Comparison of ENCODE assay signal across 14 cellular contexts in the genomic region with DNA sequence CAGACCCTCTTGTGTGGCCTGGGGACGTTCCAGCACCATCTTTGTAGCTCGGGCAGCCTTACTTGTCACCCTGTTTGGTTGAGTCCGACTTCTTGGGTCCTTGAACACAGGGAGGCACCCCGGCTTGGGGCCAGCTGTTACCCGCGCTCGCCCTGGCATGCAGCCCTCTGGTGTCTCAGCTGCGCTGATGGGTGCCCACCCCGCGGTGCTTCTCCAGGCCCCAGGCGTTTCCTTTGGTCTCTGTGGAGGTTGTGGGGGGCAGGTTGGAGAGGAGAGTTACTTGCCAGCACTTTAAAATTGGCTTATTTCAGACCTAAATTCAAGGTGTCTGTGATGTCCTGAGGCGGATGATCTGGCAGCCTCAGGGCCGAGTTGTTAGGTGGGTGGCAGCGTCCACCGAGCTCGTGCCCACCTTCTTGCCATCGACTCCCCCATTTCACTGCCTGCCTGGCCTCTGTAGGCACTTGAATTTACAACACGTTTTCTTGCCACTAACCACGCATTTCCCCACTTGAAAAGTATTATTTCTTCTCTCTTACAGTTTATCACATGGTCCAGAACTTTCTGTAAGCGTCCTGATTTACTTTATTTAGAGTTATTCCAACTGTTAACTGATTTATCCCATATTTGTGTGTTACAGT. TPM values are rescaled to one million over a fixed set of nuclear protein-coding genes. Genes with fewer than 3 reads are reported as not detected.
A peak's percentile ranks its signal among the peaks of the same experiment; 100 is the strongest.
DNase-seq lines count a peak whose midpoint lies in the region; ATAC-seq and TF ChIP-seq lines count a peak whose summit lies in the region.
"Had no signal": no experiment of that assay in that cellular context is flagged by ENCODE, and none has a peak within 500 bp of the region (broad histone marks: within the 10 kb centered on the region; RNA-seq: fewer than 3 reads in every experiment).

No MANE protein-coding gene starts in this region.

- peak; percentile 28 for DNase-seq in activated naive CD4-positive, alpha-beta T cell treated with anti-CD3 and anti-CD28 coated beads for 36 hours
- no peak for DNase-seq in activated naive CD4-positive, alpha-beta T cell treated with Interleukin-2 at 50 U/mL for 16 hours
- peak; percentile 56 for DNase-seq in activated CD8-positive, alpha-beta T cell treated with anti-CD3 and anti-CD28 coated beads for 36 hours
- peak; percentile 84 for DNase-seq in esophagus muscularis mucosa (ENCODE audit: extremely low spot score)
- DNase-seq in stimulated activated naive B cell treated with anti-CD40 and anti-IgM and Interleukin-4, amounts not matched to agents 10 μg/mL and 1 μg/mL and 100 μg/mL, for 72 hours, result no peak
- no peak for DNase-seq in NCI-H1436 (lab: John Stamatoyannopoulos, UW)
- DNase-seq: EL; NCI-H187; stimulated activated CD4-positive, alpha-beta T cell treated with anti-CD3 and anti-CD28 coated beads, Interleukin-4, amount 100 ng/mL, for 1 hour had no signal

- TF ChIP-seq CTCF in activated CD8-positive, alpha-beta T cell treated with anti-CD3 and anti-CD28 coated beads for 36 hours (IDR thresholded peaks at IDR 0.05), result no peak
- no peak for TF ChIP-seq CTCF in esophagus muscularis mucosa (IDR thresholded peaks at IDR 0.05)

- 73% methylated on average over 19 of the region's 20 CpGs for WGBS in esophagus muscularis mucosa

- peak overlapping the region; percentile 73 for H3K27ac Mint-ChIP-seq in activated naive CD4-positive, alpha-beta T cell treated with anti-CD3 and anti-CD28 coated beads for 36 hours
- H3K27ac Mint-ChIP-seq in activated CD8-positive, alpha-beta T cell treated with anti-CD3 and anti-CD28 coated beads for 36 hours, result peak overlapping the region; percentile 93
- H3K27ac Mint-ChIP-seq in stimulated activated naive B cell treated with anti-CD40 and anti-IgM and Interleukin-4, amounts not matched to agents 10 μg/mL and 1 μg/mL and 100 μg/mL, for 72 hours, result peak overlapping the region; percentile 76
- H3K27ac Mint-ChIP-seq in stimulated activated memory B cell treated with anti-CD40 and anti-IgM and Interleukin-4, amounts not matched to agents 10 μg/mL and 1 μg/mL and 100 μg/mL, for 72 hours, result no peak overlapping the region

- peaks cover 83% of the 10 kb centered on the region for H3K4me1 Mint-ChIP-seq in activated naive CD4-positive, alpha-beta T cell treated with anti-CD3 and anti-CD28 coated beads for 36 hours (ENCODE audit: low read depth)
- peaks cover 85% of the 10 kb centered on the region for H3K4me1 Mint-ChIP-seq in activated CD8-positive, alpha-beta T cell treated with anti-CD3 and anti-CD28 coated beads for 36 hours (ENCODE audit: low read depth)
- H3K4me1 Mint-ChIP-seq in stimulated activated naive B cell treated with anti-CD40 and anti-IgM and Interleukin-4, amounts not matched to agents 10 μg/mL and 1 μg/mL and 100 μg/mL, for 72 hours, result peaks cover 49 to 67% of the 10 kb centered on the region in 2 donors
- peaks cover 63% of the 10 kb centered on the region for H3K4me1 Mint-ChIP-seq in stimulated activated memory B cell treated with anti-CD40 and anti-IgM and Interleukin-4, amounts not matched to agents 10 μg/mL and 1 μg/mL and 100 μg/mL, for 72 hours

- no peak for ATAC-seq in activated CD8-positive, alpha-beta T cell treated with anti-CD3 and anti-CD28 coated beads for 36 hours
- ATAC-seq in stimulated activated naive B cell treated with anti-CD40 and anti-IgM and Interleukin-4, amounts not matched to agents 10 μg/mL and 1 μg/mL and 100 μg/mL, for 72 hours (replicated peaks), result no peak
- no peak for ATAC-seq in GM19023 (IDR thresholded peaks at IDR 0.05; ENCODE audit: unreplicated experiment)
- no peak for ATAC-seq in stimulated activated memory B cell treated with anti-CD40 and anti-IgM and Interleukin-4, amounts not matched to agents 10 μg/mL and 1 μg/mL and 100 μg/mL, for 72 hours

- no peaks in the 10 kb centered on the region for H3K9me3 Mint-ChIP-seq in activated naive CD4-positive, alpha-beta T cell treated with anti-CD3 and anti-CD28 coated beads for 36 hours
- H3K9me3 Mint-ChIP-seq in activated CD8-positive, alpha-beta T cell treated with anti-CD3 and anti-CD28 coated beads for 36 hours, result peaks cover 2% of the 10 kb centered on the region
- no peaks in the 10 kb centered on the region for H3K9me3 Mint-ChIP-seq in stimulated activated naive B cell treated with anti-CD40 and anti-IgM and Interleukin-4, amounts not matched to agents 10 μg/mL and 1 μg/mL and 100 μg/mL, for 72 hours
- peaks cover 4% of the 10 kb centered on the region for H3K9me3 Mint-ChIP-seq in stimulated activated memory B cell treated with anti-CD40 and anti-IgM and Interleukin-4, amounts not matched to agents 10 μg/mL and 1 μg/mL and 100 μg/mL, for 72 hours

- H3K4me3 ChIP-seq in esophagus muscularis mucosa, result no peak overlapping the region

- intact Hi-C loops in activated naive CD4-positive, alpha-beta T cell treated with anti-CD3 and anti-CD28 coated beads for 36 hours (cut with micrococcal nuclease), result loop anchor here (1.0 to 5.0 kb wide), 7 partner anchors 71 to 643 kb away; no protein-coding TSS in a partner anchor
- intact Hi-C loops in activated CD8-positive, alpha-beta T cell treated with anti-CD3 and anti-CD28 coated beads for 36 hours (cut with micrococcal nuclease), result loop anchor here (5.0 kb wide), 1 partner anchor 40 kb away; the partner anchor contains the start of gene GPR18
- intact Hi-C loops in esophagus muscularis mucosa (cut with DNase I), result no loop called here

- peak overlapping the region in 1 of 4 donors; percentile 20 for H3K27ac ChIP-seq in esophagus muscularis mucosa (replicated peaks in 1 of 4)

- no peaks in the 10 kb centered on the region for H3K9me3 ChIP-seq in esophagus muscularis mucosa

- no peaks in the 10 kb centered on the region for H3K27me3 Mint-ChIP-seq in activated naive CD4-positive, alpha-beta T cell treated with anti-CD3 and anti-CD28 coated beads for 36 hours (ENCODE audit: low read depth)
- H3K27me3 Mint-ChIP-seq in activated CD8-positive, alpha-beta T cell treated with anti-CD3 and anti-CD28 coated beads for 36 hours, result no peaks in the 10 kb centered on the region
- H3K27me3 Mint-ChIP-seq in stimulated activated naive B cell treated with anti-CD40 and anti-IgM and Interleukin-4, amounts not matched to agents 10 μg/mL and 1 μg/mL and 100 μg/mL, for 72 hours, result no peaks in the 10 kb centered on the region
- no peaks in the 10 kb centered on the region for H3K27me3 Mint-ChIP-seq in stimulated activated memory B cell treated with anti-CD40 and anti-IgM and Interleukin-4, amounts not matched to agents 10 μg/mL and 1 μg/mL and 100 μg/mL, for 72 hours

- no peaks in the 10 kb centered on the region for H3K27me3 ChIP-seq in esophagus muscularis mucosa

- TF ChIP-seq EP300 in esophagus muscularis mucosa (IDR thresholded peaks at IDR 0.05), result no peak

- no peaks in the 10 kb centered on the region for H3K36me3 ChIP-seq in esophagus muscularis mucosa

- CTCF ChIA-PET in activated naive CD4-positive, alpha-beta T cell treated with anti-CD3 and anti-CD28 coated beads for 36 hours (lab: Charles Lee), result interaction anchor here (0.7 to 2.9 kb wide), 8 partner anchors 13 to 1018 kb away, joined by 3 to 20 read pairs (median 4); partner anchors contain the start of gene UBAC2
- CTCF ChIA-PET in activated CD8-positive, alpha-beta T cell treated with anti-CD3 and anti-CD28 coated beads for 36 hours (lab: Charles Lee), result interaction anchor here (0.6 to 3.6 kb wide), 7 partner anchors 9 to 50 kb away, joined by 3 to 31 read pairs (median 4); no protein-coding TSS in a partner anchor

- POLR2A ChIA-PET in activated CD8-positive, alpha-beta T cell treated with anti-CD3 and anti-CD28 coated beads for 36 hours (lab: Charles Lee), result interaction anchor here (0.5 to 6.2 kb wide), 5 partner anchors 13 to 175 kb away, joined by 3 to 91 read pairs (median 5); partner anchors contain the start of gene UBAC2

- no peak for TF ChIP-seq POLR2A in esophagus muscularis mucosa (IDR thresholded peaks at IDR 0.05; ENCODE audit: low read depth)

- H3K36me3 Mint-ChIP-seq in activated naive CD4-positive, alpha-beta T cell treated with anti-CD3 and anti-CD28 coated beads for 36 hours (ENCODE audit: low read depth), result peaks cover 3% of the 10 kb centered on the region
- H3K36me3 Mint-ChIP-seq in activated CD8-positive, alpha-beta T cell treated with anti-CD3 and anti-CD28 coated beads for 36 hours (ENCODE audit: low read depth), result peaks cover 29% of the 10 kb centered on the region
- H3K36me3 Mint-ChIP-seq in stimulated activated naive B cell treated with anti-CD40 and anti-IgM and Interleukin-4, amounts not matched to agents 10 μg/mL and 1 μg/mL and 100 μg/mL, for 72 hours, result peaks cover 25 to 33% of the 10 kb centered on the region in 2 donors
- peaks cover 29% of the 10 kb centered on the region for H3K36me3 Mint-ChIP-seq in stimulated activated memory B cell treated with anti-CD40 and anti-IgM and Interleukin-4, amounts not matched to agents 10 μg/mL and 1 μg/mL and 100 μg/mL, for 72 hours

- peaks cover 29 to 56% (median 50%) of the 10 kb centered on the region in 4 donors for H3K4me1 ChIP-seq in esophagus muscularis mucosa

- H3K4me3 Mint-ChIP-seq in activated naive CD4-positive, alpha-beta T cell treated with anti-CD3 and anti-CD28 coated beads for 36 hours, result peak overlapping the region; percentile 64
- peak overlapping the region; percentile 71 for H3K4me3 Mint-ChIP-seq in activated CD8-positive, alpha-beta T cell treated with anti-CD3 and anti-CD28 coated beads for 36 hours
- H3K4me3 Mint-ChIP-seq in stimulated activated naive B cell treated with anti-CD40 and anti-IgM and Interleukin-4, amounts not matched to agents 10 μg/mL and 1 μg/mL and 100 μg/mL, for 72 hours, result peak overlapping the region in 1 of 2 donors; percentile 17
- H3K4me3 Mint-ChIP-seq in stimulated activated memory B cell treated with anti-CD40 and anti-IgM and Interleukin-4, amounts not matched to agents 10 μg/mL and 1 μg/mL and 100 μg/mL, for 72 hours, result no peak overlapping the region

RNA-seq across cellular contexts. Expression of gene UBAC2, which starts 16.9 kb away (rescaled TPM):
- total RNA-seq in activated naive CD4-positive, alpha-beta T cell treated with anti-CD3 and anti-CD28 coated beads for 36 hours, result 10 to 100 TPM; 43.4 to 44.9 TPM
- total RNA-seq in activated CD8-positive, alpha-beta T cell treated with anti-CD3 and anti-CD28 coated beads for 36 hours, result 10 to 100 TPM; 63.7 to 68.4 TPM
- 10 to 100 TPM; 42.6 to 62.1 (median 50.9) TPM for total RNA-seq in esophagus muscularis mucosa

RNA-seq across cellular contexts. Expression of gene GPR18, which starts 40.6 kb away (rescaled TPM):
- 1 to 10 TPM; 2.4 TPM for total RNA-seq in activated naive CD4-positive, alpha-beta T cell treated with anti-CD3 and anti-CD28 coated beads for 36 hours
- 10 to 100 TPM; 11.4 to 11.6 TPM for total RNA-seq in activated CD8-positive, alpha-beta T cell treated with anti-CD3 and anti-CD28 coated beads for 36 hours
- not detected for total RNA-seq in esophagus muscularis mucosa
- total RNA-seq: HT1080, left cardiac atrium, temporal lobe had no signal

Comparison
In these comparisons a context has a peak if more than half of its experiments do, and no peak if none do; other contexts are left out.
1. DNase-seq: peak in activated naive CD4-positive, alpha-beta T cell treated with anti-CD3 and anti-CD28 coated beads for 36 hours (single experiment), activated CD8-positive, alpha-beta T cell treated with anti-CD3 and anti-CD28 coated beads for 36 hours (single experiment) and esophagus muscularis mucosa (single experiment); none in activated naive CD4-positive, alpha-beta T cell treated with Interleukin-2 at 50 U/mL for 16 hours (single experiment), stimulated activated naive B cell treated with anti-CD40 and anti-IgM and Interleukin-4, amounts not matched to agents 10 μg/mL and 1 μg/mL and 100 μg/mL, for 72 hours (single experiment) and NCI-H1436 (single experiment).